ENCODE assay signal across 8 cellular contexts in the genomic region with DNA sequence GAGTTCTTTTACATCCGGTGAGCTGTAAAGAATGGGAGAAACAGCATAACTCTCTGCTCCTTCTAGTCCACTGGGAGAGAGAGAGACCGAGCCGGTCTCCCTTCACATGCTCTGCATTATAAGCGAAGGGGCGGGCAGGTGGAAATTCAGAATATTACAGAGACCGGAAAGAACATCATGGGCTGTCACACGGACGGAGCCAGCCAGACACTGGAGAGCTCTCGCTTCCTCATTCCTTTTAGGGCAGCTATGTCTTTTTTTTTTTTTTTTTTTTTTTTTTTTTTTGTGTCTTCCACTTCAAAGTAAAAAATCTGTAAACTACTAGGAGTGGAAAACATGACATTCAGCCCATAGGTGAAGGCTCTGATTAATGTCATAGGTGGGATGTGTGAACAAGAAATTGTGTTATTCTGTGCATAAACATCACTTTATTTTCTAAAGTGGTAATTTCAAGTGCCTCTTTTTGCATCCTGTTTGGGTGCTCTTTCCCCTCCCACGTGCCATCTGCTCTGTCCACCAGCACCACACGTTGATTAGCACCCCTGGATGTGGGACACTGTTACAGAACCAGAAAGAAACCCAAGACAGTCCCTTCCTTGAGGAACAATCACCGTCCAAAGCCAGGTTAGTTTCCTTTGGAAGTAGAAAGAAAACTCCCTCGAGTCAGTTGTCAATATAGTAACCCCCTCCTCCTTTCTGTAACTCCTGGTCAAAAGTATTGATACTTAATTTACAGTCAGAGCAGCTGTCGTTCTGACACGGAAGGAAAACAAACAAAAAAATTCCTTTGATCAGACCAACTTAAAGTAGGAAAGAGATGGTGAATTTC. TPM values are rescaled to one million over a fixed set of nuclear protein-coding genes. Genes with fewer than 3 reads are reported as not detected.
A peak's percentile ranks its signal among the peaks of the same experiment; 100 is the strongest.
DNase-seq lines count a peak whose midpoint lies in the region; ATAC-seq, FAIRE-seq and TF ChIP-seq lines count a peak whose summit lies in the region.

A gene with protein sequence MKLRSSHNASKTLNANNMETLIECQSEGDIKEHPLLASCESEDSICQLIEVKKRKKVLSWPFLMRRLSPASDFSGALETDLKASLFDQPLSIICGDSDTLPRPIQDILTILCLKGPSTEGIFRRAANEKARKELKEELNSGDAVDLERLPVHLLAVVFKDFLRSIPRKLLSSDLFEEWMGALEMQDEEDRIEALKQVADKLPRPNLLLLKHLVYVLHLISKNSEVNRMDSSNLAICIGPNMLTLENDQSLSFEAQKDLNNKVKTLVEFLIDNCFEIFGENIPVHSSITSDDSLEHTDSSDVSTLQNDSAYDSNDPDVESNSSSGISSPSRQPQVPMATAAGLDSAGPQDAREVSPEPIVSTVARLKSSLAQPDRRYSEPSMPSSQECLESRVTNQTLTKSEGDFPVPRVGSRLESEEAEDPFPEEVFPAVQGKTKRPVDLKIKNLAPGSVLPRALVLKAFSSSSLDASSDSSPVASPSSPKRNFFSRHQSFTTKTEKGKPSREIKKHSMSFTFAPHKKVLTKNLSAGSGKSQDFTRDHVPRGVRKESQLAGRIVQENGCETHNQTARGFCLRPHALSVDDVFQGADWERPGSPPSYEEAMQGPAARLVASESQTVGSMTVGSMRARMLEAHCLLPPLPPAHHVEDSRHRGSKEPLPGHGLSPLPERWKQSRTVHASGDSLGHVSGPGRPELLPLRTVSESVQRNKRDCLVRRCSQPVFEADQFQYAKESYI (minus strand): TSS at position 93 of the 829 bp plus-strand sequence. CDS start 845 bp downstream, outside the sequence.

- H3F3A ChIP-seq in Loucy (ENCODE audit: low read depth): no peaks in the 10 kb centered on the region

- ATAC-seq in GM21447 (IDR thresholded peaks at IDR 0.05; ENCODE audit: unreplicated experiment): peak; percentile 75
- no peak for ATAC-seq in gastrocnemius medialis

- intact Hi-C loops in esophagus squamous epithelium (cut with DNase I) (no loop called here), gastrocnemius medialis (cut with DNase I; ENCODE audit: low total_unique reads) (no loop called here)

- peak; percentile 35 for DNase-seq in ELR (ENCODE audit: low read depth)
- peak; percentile 80 to 88 for DNase-seq in activated CD4-positive, alpha-beta T cell treated with anti-CD3 and anti-CD28 coated beads, Interleukin-2, amount 50 U/mL, for 48 hours
- DNase-seq in esophagus squamous epithelium (lab: John Stamatoyannopoulos, UW): no peak
- DNase-seq in gastrocnemius medialis: peak; percentile 30 to 43
- no peak for DNase-seq in iPS-NIHi7 (ENCODE audit: extremely low spot score)
- DNase-seq in D721Med (ENCODE audit: insufficient read length, low spot score): no peak

- in situ Hi-C loops in gastrocnemius medialis (cut with MboI; ENCODE audit: low sequenced_read_pairs in 4 of 4): loop anchor here (5.0 to 10.0 kb wide), 3 partner anchors 60 to 90 kb away; no protein-coding TSS in a partner anchor

- H3K36me3 ChIP-seq in Loucy (ENCODE audit: insufficient read depth, low read length) (peaks cover 4% of the 10 kb centered on the region; the same call in 1 of the 2 replicates), esophagus squamous epithelium (no peaks in the 10 kb centered on the region), gastrocnemius medialis (no peaks in the 10 kb centered on the region)

- WGBS in esophagus squamous epithelium, 2 donors: 29 to 45% methylated on average over 14 to 15 of the region's 15 CpGs

- peak within 1 kb of the TSS; percentile 72 for H3K4me3 ChIP-seq in Loucy (ENCODE audit: low read length, poor library complexity, severe bottlenecking)
- peak within 1 kb of the TSS in 3 of 4 donors; percentile 28 to 52 (median 32) for H3K4me3 ChIP-seq in esophagus squamous epithelium
- peak within 1 kb of the TSS in 2 of 4 donors; percentile 16 to 35 for H3K4me3 ChIP-seq in gastrocnemius medialis

- H3K79me2 ChIP-seq in Loucy (ENCODE audit: insufficient read depth, low read length): 0 out of 2 replicates have a peak, but pooled peaks cover 3% of the 10 kb centered on the region

- H3K9me3 ChIP-seq in Loucy (ENCODE audit: insufficient read depth, low read depth, low read length): no peaks in the 10 kb centered on the region
- H3K9me3 ChIP-seq in esophagus squamous epithelium: no peaks in the 10 kb centered on the region
- no peaks in the 10 kb centered on the region for H3K9me3 ChIP-seq in gastrocnemius medialis

- peak within 1 kb of the TSS; percentile 64 for H3K9ac ChIP-seq in Loucy (ENCODE audit: low read depth, low read length, poor library complexity, severe bottlenecking)

- peaks cover 4% of the 10 kb centered on the region for H4K20me1 ChIP-seq in Loucy (ENCODE audit: insufficient read depth, low read length, poor library complexity, severe bottlenecking)

- H3K27ac ChIP-seq in esophagus squamous epithelium (peak within 1 kb of the TSS in 3 of 4 donors; percentile 49 to 82 (median 56)), gastrocnemius medialis (no peak within 1 kb of the TSS)

- H3K27me3 ChIP-seq in Loucy (ENCODE audit: insufficient read depth, low read length, poor library complexity, severe bottlenecking) (no peaks in the 10 kb centered on the region), esophagus squamous epithelium (peaks cover 0 to 5% (median 0%) of the 10 kb centered on the region in 4 donors), gastrocnemius medialis (peaks cover 0 to 3% (median 0%) of the 10 kb centered on the region in 3 donors)

- peak within 1 kb of the TSS; percentile 97 for H3K4me2 ChIP-seq in Loucy (ENCODE audit: low read depth, low read length, poor library complexity, severe bottlenecking)

- peak within 1 kb of the TSS; percentile 74 for H2AFZ ChIP-seq in Loucy (ENCODE audit: low read length)

- no peaks in the 10 kb centered on the region for H3K9me2 ChIP-seq in Loucy (replicated peaks; ENCODE audit: low read depth, low read length)

- TF ChIP-seq CTCF in Loucy (conservative IDR thresholded peaks at IDR 0.05; ENCODE audit: low read length): no peak
- TF ChIP-seq CTCF in esophagus squamous epithelium (IDR thresholded peaks at IDR 0.05): no peak
- no peak for TF ChIP-seq CTCF in gastrocnemius medialis (IDR thresholded peaks at IDR 0.05 in 4 of 5, conservative IDR thresholded peaks at IDR 0.05 in 1 of 5)
- no peak for TF ChIP-seq CTCF in D721Med (IDR thresholded peaks at IDR 0.05; ENCODE audit: insufficient read depth, missing control alignments)

- TF ChIP-seq POLR2A in esophagus squamous epithelium (IDR thresholded peaks at IDR 0.05): peak in 3 of 4 donors; percentile 69 to 89 (median 70)
- TF ChIP-seq POLR2A in gastrocnemius medialis (IDR thresholded peaks at IDR 0.05): peak; percentile 26 to 29

- H3K4me1 ChIP-seq in Loucy (ENCODE audit: insufficient read depth, low read length, poor library complexity, severe bottlenecking) (peaks cover 38% of the 10 kb centered on the region), esophagus squamous epithelium (peaks cover 0 to 30% (median 8%) of the 10 kb centered on the region in 3 donors), gastrocnemius medialis (peaks cover 0 to 4% of the 10 kb centered on the region in 2 donors)

- no peak for FAIRE-seq in D721Med (lab: Jason Lieb, UNC)

RNA-seq across cellular contexts. Expression of the gene that starts here (rescaled TPM):
- total RNA-seq in esophagus squamous epithelium (1 to 10 TPM in 3 of 4 donors, under 1 TPM in 1; 0.83 to 3.6 (median 2.4) TPM), gastrocnemius medialis (under 1 TPM in 2 of 4 donors, not detected in 2; 0.25 to 0.44 TPM)

Comparison
In these comparisons a context has a peak if more than half of its experiments do, and no peak if none do; other contexts are left out.
1. Peak in DNase-seq in gastrocnemius medialis; RNA of the gene not detected or under 1 TPM.
2. DNase-seq: peak in ELR (single experiment) and activated CD4-positive, alpha-beta T cell treated with anti-CD3 and anti-CD28 coated beads, Interleukin-2, amount 50 U/mL, for 48 hours (2 of 2); none in esophagus squamous epithelium (single experiment), iPS-NIHi7 (single experiment) and D721Med (single experiment).
3. H3K27ac ChIP-seq: peak in esophagus squamous epithelium (3 of 4); none in gastrocnemius medialis (0 of 4).